16 cellular contexts compared by ENCODE assay signal in genomic region chr1:197174818-197175217, GRCh38. TPM values are rescaled to one million over a fixed set of nuclear protein-coding genes. Genes with fewer than 3 reads are reported as not detected.
DNase-seq lines count a peak whose midpoint lies in the region; ATAC-seq, FAIRE-seq and TF ChIP-seq lines count a peak whose summit lies in the region.
"Had no signal": no experiment of that assay in that cellular context is flagged by ENCODE, and none has a peak within 500 bp of the region (broad histone marks: within the 10 kb centered on the region; RNA-seq: fewer than 3 reads in every experiment).

No MANE protein-coding gene starts in this region.

- POLR2A ChIA-PET in A549 (lab: Yijun Ruan, JAX) (no interaction called here), PC-9 (lab: Charles Lee; ENCODE audit: unreplicated experiment) (no interaction called here)

- FAIRE-seq in A549 (lab: Jason Lieb, UNC): no peak
- FAIRE-seq: H1 had no signal

- H3F3A ChIP-seq in PC-9 (ENCODE audit: insufficient read depth, low read depth): peaks cover 18% of the 10 kb centered on the region

- H3K9me2 ChIP-seq in PC-9 (ENCODE audit: insufficient read depth): no peaks in the 10 kb centered on the region

- WGBS in A549 (ENCODE audit: missing lambda C conversion rate): 41% methylated on average over 2 of the region's 2 CpGs
- WGBS in right lobe of liver (ENCODE audit: insufficient coverage, low coverage, low lambda C conversion rate, missing lambda C conversion rate): 56% methylated on average over 2 of the region's 2 CpGs

- intact Hi-C loops in PC-9 (cut with micrococcal nuclease; ENCODE audit: unreplicated experiment): no loop called here
- intact Hi-C loops in right lobe of liver (cut with DNase I): no loop called here
- intact Hi-C loops in tibial artery (cut with DNase I; ENCODE audit: low total_unique reads): no loop called here

- DNase-seq in A549 (ENCODE audit: low read depth in 1 of 2, low spot score in 1 of 2) (no peak), PC-9 (no peak), left lobe of liver (ENCODE audit: low spot score) (no peak), right lobe of liver (no peak), tibial artery (no peak), activated T-cell treated with anti-CD3 and anti-CD28 coated beads for 4 hours (no peak), 8988T (no peak)
- DNase-seq: CD4-positive, alpha-beta T cell; DMS153; DMS79; GF-D8; H9 had no signal

- no peak for TF ChIP-seq CTCF in A549 (IDR thresholded peaks at IDR 0.05)
- TF ChIP-seq CTCF in PC-9 (conservative IDR thresholded peaks at IDR 0.05): no peak
- TF ChIP-seq CTCF in right lobe of liver (IDR thresholded peaks at IDR 0.05): no peak
- no peak for TF ChIP-seq CTCF in tibial artery (IDR thresholded peaks at IDR 0.05)

- BruUV-seq in PC-9 (replicated peaks; lab: Mats Ljungman, UMichigan): no TSS peak

- H4K20me1 ChIP-seq in PC-9 (ENCODE audit: insufficient read depth): no peaks in the 10 kb centered on the region

- H3K27me3 ChIP-seq in PC-9 (ENCODE audit: insufficient read depth, low read depth) (no peaks in the 10 kb centered on the region), right lobe of liver (no peaks in the 10 kb centered on the region), tibial artery (no peaks in the 10 kb centered on the region)

- H3K4me1 ChIP-seq in A549 (peaks cover 71% of the 10 kb centered on the region), PC-9 (replicated peaks; ENCODE audit: insufficient read depth) (peaks cover 43% of the 10 kb centered on the region), right lobe of liver (peaks cover 0 to 57% (median 21%) of the 10 kb centered on the region in 4 donors), tibial artery (no peaks in the 10 kb centered on the region)

- TF ChIP-seq RAD21 in A549 (conservative IDR thresholded peaks at IDR 0.05 in 1 of 2, IDR thresholded peaks at IDR 0.05 in 1 of 2): no peak

- H3K4me3 ChIP-seq in A549: no peak overlapping the region
- no peak overlapping the region for H3K4me3 ChIP-seq in PC-9
- H3K4me3 ChIP-seq in right lobe of liver: no peak overlapping the region
- H3K4me3 ChIP-seq in tibial artery: no peak overlapping the region

- no peak for TF ChIP-seq EP300 in A549 (IDR thresholded peaks at IDR 0.05)

- H3K27ac ChIP-seq in A549 (peak overlapping the region; percentile 61 to 79; a peak in 5 of 6 replicates), PC-9 (peak overlapping the region; percentile 46), right lobe of liver (peak overlapping the region in 1 of 3 donors; percentile 62), tibial artery (no peak overlapping the region)
- H3K27ac ChIP-seq: C4-2B had no signal

- no peak for TF ChIP-seq POLR2A in A549 (IDR thresholded peaks at IDR 0.05; ENCODE audit: low read length)
- TF ChIP-seq POLR2A in right lobe of liver (IDR thresholded peaks at IDR 0.05): no peak

- ATAC-seq in A549 (no peak), left lobe of liver (peak; percentile 17), right lobe of liver (peak in 3 of 4 donors; percentile 6 to 36 (median 17))
- no peak for ATAC-seq in activated CD4-positive, CD25-positive, alpha-beta regulatory T cell treated with anti-CD3 and anti-CD28 coated beads, Interleukin-2, amount 50 U/mL, for 24 hours

- H2AFZ ChIP-seq in PC-9: no peak overlapping the region

- H3K36me3 ChIP-seq in PC-9 (ENCODE audit: low read depth) (peaks cover 59% of the 10 kb centered on the region), right lobe of liver (no peaks in the 10 kb centered on the region), tibial artery (peaks cover 50 to 57% (median 51%) of the 10 kb centered on the region in 3 donors)

- H3K4me2 ChIP-seq in A549 (peak overlapping the region; percentile 46), PC-9 (peak overlapping the region; percentile 28)

- H3K9me3 ChIP-seq in A549 (no peaks in the 10 kb centered on the region), PC-9 (ENCODE audit: insufficient read depth, low read depth) (no peaks in the 10 kb centered on the region), right lobe of liver (no peaks in the 10 kb centered on the region), tibial artery (no peaks in the 10 kb centered on the region)
- H3K9me3 ChIP-seq: Caco-2 had no signal

- CTCF ChIA-PET in A549 (lab: Yijun Ruan, JAX): no interaction called here
- CTCF ChIA-PET in PC-9 (lab: Charles Lee): no interaction called here

- no peaks in the 10 kb centered on the region for H3K79me2 ChIP-seq in PC-9 (ENCODE audit: low read depth)

TF ChIP-seq in A549, 52 proteins besides CTCF, POLR2A, EP300 and RAD21:
- TF ChIP-seq MAFK (IDR thresholded peaks at IDR 0.05; ENCODE audit: partially characterized antibody) (no peak), HEYL (CRISPR knock-in tag; IDR thresholded peaks at IDR 0.05) (no peak), POLR2AphosphoS2 (conservative IDR thresholded peaks at IDR 0.05; ENCODE audit: low read length) (no peak), ESRRA (IDR thresholded peaks at IDR 0.05; ENCODE audit: borderline replicate concordance, low read length) (no peak), SMC3 (IDR thresholded peaks at IDR 0.05) (no peak), PBX3 (IDR thresholded peaks at IDR 0.05) (no peak), NFE2L2 (conservative IDR thresholded peaks at IDR 0.05; ENCODE audit: low read length) (no peak)

RNA-seq across cellular contexts. Expression of gene ZBTB41, which starts 26.3 kb away (rescaled TPM):
- polyA plus RNA-seq in A549 (2011; rRNA removed) (10.1 and 12.0 TPM in 2 replicates), A549 (2017; fragmentation: RNase III; extraction: RNeasy Plus Mini Kit Qiagen cat#74134 plus additional on column Dnase treatment) (3.8 to 4.4 TPM (median 4.1 TPM) in 3 replicates)
- polyA plus RNA-seq in A549 (2012; cell fraction: cytosol; rRNA removed): 0.66 and 0.69 TPM in 2 replicates
- polyA plus RNA-seq in A549 (2012; cell fraction: nucleus; rRNA removed): 0.66 and 0.91 TPM in 2 replicates
- 14.6 and 14.8 TPM in 2 replicates for polyA minus RNA-seq in A549 (2011; rRNA and poly(A)+ RNA removed)
- total RNA-seq in PC-9 (2021) (16.3 and 19.0 TPM in 2 replicates), left lobe of liver (3.6 TPM), right lobe of liver (1 to 10 TPM; 4.3 to 5.9 (median 4.9) TPM)

RNA-seq across cellular contexts. Expression of gene ASPM, which starts 28.3 kb away (rescaled TPM):
- polyA plus RNA-seq in A549 (2011; rRNA removed): 29.0 and 35.5 TPM in 2 replicates
- 4.0 and 4.1 TPM in 2 replicates for polyA plus RNA-seq in A549 (2012; cell fraction: cytosol; rRNA removed)
- 6.9 and 10.9 TPM in 2 replicates for polyA plus RNA-seq in A549 (2012; cell fraction: nucleus; rRNA removed)
- 18.1 to 20.2 TPM (median 19.0 TPM) in 3 replicates for polyA plus RNA-seq in A549 (2017; fragmentation: RNase III; extraction: RNeasy Plus Mini Kit Qiagen cat#74134 plus additional on column Dnase treatment)
- 18.6 and 20.1 TPM in 2 replicates for polyA minus RNA-seq in A549 (2011; rRNA and poly(A)+ RNA removed)
- total RNA-seq in PC-9 (2021): 38.6 and 57.6 TPM in 2 replicates
- 0.35 TPM for total RNA-seq in left lobe of liver
- 1 to 10 TPM in 3 of 6 experiments, under 1 TPM in 3; 0.20 to 4.3 (median 1.1) TPM for total RNA-seq in right lobe of liver

Comparison
In these comparisons a context has a peak if more than half of its experiments do, and no peak if none do; other contexts are left out.
1. ATAC-seq: peak in left lobe of liver (single experiment) and right lobe of liver (3 of 4); none in A549 (0 of 2) and activated CD4-positive, CD25-positive, alpha-beta regulatory T cell treated with anti-CD3 and anti-CD28 coated beads, Interleukin-2, amount 50 U/mL, for 24 hours (0 of 2).
2. H3K27ac ChIP-seq: peak in A549 (2 of 2) and PC-9 (single experiment); none in tibial artery (0 of 2).